18 cellular contexts compared by ENCODE assay signal in the genomic region with DNA sequence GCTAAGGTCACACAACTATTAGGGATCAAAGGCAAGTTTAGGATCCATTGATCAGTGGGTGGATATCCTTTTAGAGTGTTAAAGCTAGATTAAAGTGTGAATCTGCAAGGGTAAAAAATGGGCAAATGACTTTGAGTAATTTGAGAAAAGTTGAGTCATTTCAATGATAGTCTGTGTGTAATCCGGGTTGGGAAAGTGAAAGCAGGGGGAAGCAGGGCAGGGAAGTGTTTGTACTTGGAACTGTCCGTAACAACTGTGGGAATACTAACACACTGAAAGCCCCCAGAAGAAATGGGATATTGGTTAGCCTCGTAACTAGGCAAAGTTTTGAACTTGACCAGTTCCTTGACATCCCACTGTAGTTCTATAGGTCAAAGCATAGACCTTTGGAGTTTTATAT.
"Had no signal": no experiment of that assay in that cellular context is flagged by ENCODE, and none has a peak within 500 bp of the region (broad histone marks: within the 10 kb centered on the region; RNA-seq: fewer than 3 reads in every experiment).

No MANE protein-coding gene starts in this region.

- FAIRE-seq: colon had no signal

- DNase-seq: activated CD4-positive, alpha-beta T cell treated with anti-CD3 and anti-CD28 coated beads, Interleukin-2, amount 10 ng/mL, durations not matched to agents 24 days and 14 days; activated CD4-positive, alpha-beta T cell treated with anti-CD3 and anti-CD28 coated beads, Interleukin-2, amount 50 U/mL, for 48 hours; activated CD4-positive, CD25-positive, alpha-beta regulatory T cell treated with anti-CD3 and anti-CD28 coated beads, Interleukin-2, amount 50 U/mL, for 72 hours; activated CD8-positive, alpha-beta memory T cell treated with anti-CD3 and anti-CD28 coated beads, Interleukin-2, amount 10 ng/mL, durations not matched to agents 7 days and 5 days; activated effector memory CD4-positive, alpha-beta T cell treated with anti-CD3 and anti-CD28 coated beads, Interleukin-2, amount 50 U/mL, for 16 hours; activated naive CD4-positive, alpha-beta T cell treated with Interleukin-2 at 50 U/mL for 16 hours; activated T-cell treated with anti-CD3 and anti-CD28 coated beads, Interleukin-2, amount 50 U/mL, for 4 hours; cerebellar nuclear complex; NCI-H1048; NCI-H146; NCI-H187 treated with DMSO at 0.1 percent for 48 hours; NCI-H2081 treated with DMSO at 0.1 percent for 48 hours; NCI-H446; NCI-H524 had no signal

- H3K27ac ChIP-seq: SK-N-MC had no signal

- H3K4me3 ChIP-seq: SK-N-MC had no signal

- ATAC-seq: activated CD8-positive, alpha-beta memory T cell treated with anti-CD3 and anti-CD28 coated beads, Interleukin-2, amount 10 ng/mL, durations not matched to agents 7 days and 5 days; activated T-cell treated with anti-CD3 and anti-CD28 coated beads, Interleukin-2, amount 50 U/mL, for 4 hours; Right ventricle myocardium inferior; WTC11 had no signal
